ENCODE assay signal across 22 cellular contexts in genomic region chr6:69668916-69669315, GRCh38.
"Had no signal": no experiment of that assay in that cellular context is flagged by ENCODE, and none has a peak within 500 bp of the region (broad histone marks: within the 10 kb centered on the region; RNA-seq: fewer than 3 reads in every experiment).

No MANE protein-coding gene starts in this region.

- H3K4me3 ChIP-seq: hepatocyte, left lung, lung, neural progenitor cell, tibial artery had no signal

- DNase-seq: activated CD4-positive, alpha-beta memory T cell treated with anti-CD3 and anti-CD28 coated beads, Interleukin-2, amount 10 ng/mL, durations not matched to agents 7 days and 5 days; activated CD4-positive, alpha-beta T cell treated with anti-CD3 and anti-CD28 coated beads, Interleukin-2, amount 10 ng/mL, durations not matched to agents 24 days and 14 days; central memory CD4-positive, alpha-beta T cell; dermis blood vessel endothelial cell; effector CD8-positive, alpha-beta T cell; foreskin melanocyte; immature natural killer cell; left lung; naive thymus-derived CD4-positive, alpha-beta T cell; posterior cingulate gyrus; small intestine; stimulated activated CD4-positive, alpha-beta T cell treated with anti-CD3 and anti-CD28 coated beads, Interleukin-2, amount 100 ng/mL, for 24 hours; stimulated activated naive CD8-positive, alpha-beta T cell treated with anti-CD3 and anti-CD28 coated beads, Interleukin-15, amount 100 ng/mL, for 72 hours; tibial artery had no signal

- H3K27ac Mint-ChIP-seq: activated CD4-positive, alpha-beta memory T cell treated with anti-CD3 and anti-CD28 coated beads, Interleukin-2, amount 10 ng/mL, durations not matched to agents 7 days and 5 days; activated CD4-positive, alpha-beta T cell treated with anti-CD3 and anti-CD28 coated beads, Interleukin-2, amount 10 ng/mL, durations not matched to agents 24 days and 14 days; activated naive CD8-positive, alpha-beta T cell; immature natural killer cell; neural progenitor cell; stimulated activated effector memory CD8-positive, alpha-beta T cell treated with anti-CD3 and anti-CD28 coated beads, Interleukin-12 subunit alpha, Interleukin-12 subunit beta, amount 100 ng/mL, for 72 hours; stimulated activated naive CD8-positive, alpha-beta T cell treated with anti-CD3 and anti-CD28 coated beads, Interleukin-15, amount 100 ng/mL, for 72 hours had no signal

- H3K36me3 ChIP-seq: neural progenitor cell had no signal

- H3K4me2 ChIP-seq: hepatocyte, neural progenitor cell had no signal

- H3K27me3 Mint-ChIP-seq: activated naive CD8-positive, alpha-beta T cell had no signal

- H3K9me3 Mint-ChIP-seq: activated CD4-positive, alpha-beta memory T cell treated with anti-CD3 and anti-CD28 coated beads, Interleukin-2, amount 10 ng/mL, durations not matched to agents 7 days and 5 days; activated CD4-positive, alpha-beta T cell treated with anti-CD3 and anti-CD28 coated beads, Interleukin-2, amount 10 ng/mL, durations not matched to agents 24 days and 14 days; immature natural killer cell; naive thymus-derived CD4-positive, alpha-beta T cell; neural progenitor cell; stimulated activated effector memory CD8-positive, alpha-beta T cell treated with anti-CD3 and anti-CD28 coated beads, Interleukin-12 subunit alpha, Interleukin-12 subunit beta, amount 100 ng/mL, for 72 hours had no signal

- H3K4me1 ChIP-seq: left lung, neural progenitor cell, tibial artery had no signal

- H3K9ac ChIP-seq: neural progenitor cell had no signal

- H2AFZ ChIP-seq: hepatocyte, neural progenitor cell had no signal

- H3K4me1 Mint-ChIP-seq: activated CD4-positive, alpha-beta memory T cell treated with anti-CD3 and anti-CD28 coated beads, Interleukin-2, amount 10 ng/mL, durations not matched to agents 7 days and 5 days; immature natural killer cell; naive thymus-derived CD4-positive, alpha-beta T cell; neural progenitor cell; stimulated activated effector memory CD8-positive, alpha-beta T cell treated with anti-CD3 and anti-CD28 coated beads, Interleukin-12 subunit alpha, Interleukin-12 subunit beta, amount 100 ng/mL, for 72 hours had no signal

- H3K4me3 Mint-ChIP-seq: activated CD4-positive, alpha-beta memory T cell treated with anti-CD3 and anti-CD28 coated beads, Interleukin-2, amount 10 ng/mL, durations not matched to agents 7 days and 5 days; activated CD4-positive, alpha-beta T cell treated with anti-CD3 and anti-CD28 coated beads, Interleukin-2, amount 10 ng/mL, durations not matched to agents 24 days and 14 days; activated naive CD8-positive, alpha-beta T cell; immature natural killer cell; naive thymus-derived CD4-positive, alpha-beta T cell; neural progenitor cell; stimulated activated effector memory CD8-positive, alpha-beta T cell treated with anti-CD3 and anti-CD28 coated beads, Interleukin-12 subunit alpha, Interleukin-12 subunit beta, amount 100 ng/mL, for 72 hours; stimulated activated naive CD8-positive, alpha-beta T cell treated with anti-CD3 and anti-CD28 coated beads, Interleukin-15, amount 100 ng/mL, for 72 hours had no signal

- H3K9me3 ChIP-seq: left lung, tibial artery had no signal

- H3K27ac ChIP-seq: hepatocyte, left lung, neural progenitor cell, tibial artery, VCaP had no signal

- ATAC-seq: activated CD4-positive, CD25-positive, alpha-beta regulatory T cell treated with anti-CD3 and anti-CD28 coated beads, Interleukin-2, amount 50 U/mL, for 24 hours; left lung; naive thymus-derived CD4-positive, alpha-beta T cell; sciatic nerve; stimulated activated effector memory CD8-positive, alpha-beta T cell treated with anti-CD3 and anti-CD28 coated beads, Interleukin-12 subunit alpha, Interleukin-12 subunit beta, amount 100 ng/mL, for 72 hours; stimulated activated naive CD8-positive, alpha-beta T cell treated with anti-CD3 and anti-CD28 coated beads, Interleukin-15, amount 100 ng/mL, for 72 hours had no signal

- H3K79me2 ChIP-seq: hepatocyte had no signal

- H3K27me3 ChIP-seq: hepatocyte, left lung, neural progenitor cell, tibial artery had no signal
